ENCODE assay signal across 28 cellular contexts in genomic region chr18:1846640-1847039, GRCh38.
DNase-seq lines count a peak whose midpoint lies in the region; ATAC-seq, FAIRE-seq and TF ChIP-seq lines count a peak whose summit lies in the region.
"Had no signal": no experiment of that assay in that cellular context is flagged by ENCODE, and none has a peak within 500 bp of the region (broad histone marks: within the 10 kb centered on the region; RNA-seq: fewer than 3 reads in every experiment).

No MANE protein-coding gene starts in this region.

- DNase-seq in H4 (ENCODE audit: low spot score) (peak; percentile 38), OCI-M1 (lab: John Stamatoyannopoulos, UW) (peak; percentile 87), astrocyte of the cerebellum (ENCODE audit: low read depth) (peak; percentile 74), kidney epithelial cell (ENCODE audit: low read depth) (peak; percentile 16), NCI-H1417 treated with DMSO at 0.1 percent for 48 hours (lab: John Stamatoyannopoulos, UW) (no peak), GM12891 (ENCODE audit: insufficient read length, low spot score) (no peak)
- no peak for DNase-seq in natural killer cell treated with Interleukin-12 subunit alpha and Interleukin-12 subunit beta and Interleukin-15 and Interleukin-18, amount 100 ng/mL, for 72 hours (ENCODE audit: low spot score)
- DNase-seq: activated CD4-positive, alpha-beta T cell treated with anti-CD3 and anti-CD28 coated beads for 4 hours; activated naive CD4-positive, alpha-beta T cell treated with anti-CD3 and anti-CD28 coated beads, Interleukin-2, amount 50 U/mL, for 16 hours; aorta; CD4-positive, alpha-beta memory T cell; DMS79 treated with DMSO at 0.1 percent for 48 hours; effector memory CD8-positive, alpha-beta T cell; left ventricle myocardium superior; NCI-H146; NCI-H2227 treated with DMSO at 0.1 percent for 48 hours; Peyer's patch; psoas muscle; stimulated activated CD4-positive, alpha-beta T cell treated with anti-CD3 and anti-CD28 coated beads, Interleukin-2, amount 100 ng/mL, for 48 hours; stimulated activated naive CD4-positive, alpha-beta T cell treated with Interleukin-2 at 50 U/mL for 16 hours; T1000 had no signal

- H3K9me3 Mint-ChIP-seq in natural killer cell treated with Interleukin-12 subunit alpha and Interleukin-12 subunit beta and Interleukin-15 and Interleukin-18, amount 100 ng/mL, for 72 hours = peaks cover 4% of the 10 kb centered on the region
- H3K9me3 Mint-ChIP-seq: neural crest cell had no signal

- no peak for FAIRE-seq in GM12891 (lab: Jason Lieb, UNC)
- FAIRE-seq: colon, H1, HTR-8/SVneo had no signal

- no peaks in the 10 kb centered on the region for H3K36me3 Mint-ChIP-seq in natural killer cell treated with Interleukin-12 subunit alpha and Interleukin-12 subunit beta and Interleukin-15 and Interleukin-18, amount 100 ng/mL, for 72 hours
- H3K36me3 Mint-ChIP-seq: CD4-positive, alpha-beta memory T cell had no signal

- no peak for ATAC-seq in HG02981 (IDR thresholded peaks at IDR 0.05; ENCODE audit: unreplicated experiment)
- ATAC-seq in natural killer cell treated with Interleukin-12 subunit alpha and Interleukin-12 subunit beta and Interleukin-15 and Interleukin-18, amount 100 ng/mL, for 72 hours = no peak
- ATAC-seq: effector memory CD8-positive, alpha-beta T cell; left ventricle myocardium superior; psoas muscle had no signal

- H3K27me3 Mint-ChIP-seq in natural killer cell treated with Interleukin-12 subunit alpha and Interleukin-12 subunit beta and Interleukin-15 and Interleukin-18, amount 100 ng/mL, for 72 hours = no peaks in the 10 kb centered on the region
- H3K27me3 Mint-ChIP-seq: effector memory CD8-positive, alpha-beta T cell had no signal

- no peak overlapping the region for H3K4me3 Mint-ChIP-seq in natural killer cell treated with Interleukin-12 subunit alpha and Interleukin-12 subunit beta and Interleukin-15 and Interleukin-18, amount 100 ng/mL, for 72 hours
- H3K4me3 Mint-ChIP-seq: CD4-positive, alpha-beta memory T cell; effector memory CD8-positive, alpha-beta T cell; neural crest cell had no signal

- H3K36me3 ChIP-seq in kidney epithelial cell (ENCODE audit: control insufficient read depth, insufficient read depth, low read length) = no peaks in the 10 kb centered on the region
- H3K36me3 ChIP-seq: Peyer's patch, tibial nerve had no signal

- no peaks in the 10 kb centered on the region for H3K27me3 ChIP-seq in kidney epithelial cell (ENCODE audit: control insufficient read depth, insufficient read depth, low read length)
- H3K27me3 ChIP-seq: Peyer's patch, tibial nerve had no signal

- TF ChIP-seq POLR2A in GM12891 (IDR thresholded peaks at IDR 0.05; ENCODE audit: low read depth, low read length) = no peak

- no peak overlapping the region for H3K27ac Mint-ChIP-seq in natural killer cell treated with Interleukin-12 subunit alpha and Interleukin-12 subunit beta and Interleukin-15 and Interleukin-18, amount 100 ng/mL, for 72 hours
- H3K27ac Mint-ChIP-seq: CD4-positive, alpha-beta memory T cell; effector memory CD8-positive, alpha-beta T cell had no signal

- TF ChIP-seq CTCF in astrocyte of the cerebellum (IDR thresholded peaks at IDR 0.05; ENCODE audit: low read depth, low read length, missing control alignments) = no peak
- TF ChIP-seq CTCF in kidney epithelial cell (IDR thresholded peaks at IDR 0.05; ENCODE audit: insufficient read depth, low read length, poor library complexity, severe bottlenecking) = no peak

- H3K4me3 ChIP-seq in astrocyte of the cerebellum (ENCODE audit: low read depth, low read length) (no peak overlapping the region), kidney epithelial cell (ENCODE audit: low read depth, low read length) (no peak overlapping the region)
- H3K4me3 ChIP-seq: Peyer's patch, psoas muscle, skin epidermis, tibial nerve had no signal

- peaks cover 0 to 4% of the 10 kb centered on the region in 2 donors for H3K4me1 Mint-ChIP-seq in natural killer cell treated with Interleukin-12 subunit alpha and Interleukin-12 subunit beta and Interleukin-15 and Interleukin-18, amount 100 ng/mL, for 72 hours (ENCODE audit: low read depth in 2 of 2)
- H3K4me1 Mint-ChIP-seq: neural crest cell had no signal

- in situ Hi-C loops in astrocyte of the cerebellum (cut with HindIII; ENCODE audit: low sequenced_read_pairs) = no loop called here

TF ChIP-seq in GM12891, 5 proteins besides CTCF, POLR2A, EP300 and RAD21:
- TF ChIP-seq PAX5 (IDR thresholded peaks at IDR 0.05; ENCODE audit: insufficient read depth, low read length, severe bottlenecking) (no peak), POLR2AphosphoS5 (IDR thresholded peaks at IDR 0.05; ENCODE audit: low read depth, low read length) (no peak), POU2F2 (IDR thresholded peaks at IDR 0.05; ENCODE audit: low read depth, low read length) (no peak), TAF1 (IDR thresholded peaks at IDR 0.05; ENCODE audit: low read depth, low read length) (no peak), SPI1 (IDR thresholded peaks at IDR 0.05; ENCODE audit: low read depth, low read length) (no peak)

Comparison
In these comparisons a context has a peak if more than half of its experiments do, and no peak if none do; other contexts are left out.
1. DNase-seq: peak in H4 (single experiment), OCI-M1 (single experiment), astrocyte of the cerebellum (single experiment) and kidney epithelial cell (single experiment); none in NCI-H1417 treated with DMSO at 0.1 percent for 48 hours (single experiment), GM12891 (single experiment) and natural killer cell treated with Interleukin-12 subunit alpha and Interleukin-12 subunit beta and Interleukin-15 and Interleukin-18, amount 100 ng/mL, for 72 hours (single experiment).